In the genomic region with DNA sequence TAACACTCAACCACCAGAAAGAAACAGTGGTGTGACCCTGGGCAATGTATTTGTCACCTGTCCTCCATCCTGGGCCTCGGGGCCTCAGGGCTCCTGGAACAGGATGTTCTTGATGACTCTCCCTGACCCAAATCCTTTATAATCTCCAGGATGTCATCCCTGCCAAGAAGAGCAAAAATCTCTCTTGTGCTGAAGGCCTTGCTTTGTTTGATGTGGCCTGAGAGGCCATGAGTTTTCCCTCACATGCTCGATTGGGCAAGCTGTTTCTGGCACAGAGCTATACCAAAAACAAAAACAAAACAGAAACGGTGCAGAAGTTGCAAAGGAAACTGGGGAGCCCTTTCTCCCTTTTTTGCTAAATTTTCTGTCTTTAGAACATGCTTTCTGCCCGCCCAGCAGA, we compare ENCODE assay signal across 1 cellular context.
TF ChIP-seq lines count a peak whose summit lies in the region.

No MANE protein-coding gene starts in this region.

TF ChIP-seq in GM12878, 131 proteins besides CTCF, POLR2A, EP300 and RAD21 (continued from another document):
- TF ChIP-seq, protein P1, sequence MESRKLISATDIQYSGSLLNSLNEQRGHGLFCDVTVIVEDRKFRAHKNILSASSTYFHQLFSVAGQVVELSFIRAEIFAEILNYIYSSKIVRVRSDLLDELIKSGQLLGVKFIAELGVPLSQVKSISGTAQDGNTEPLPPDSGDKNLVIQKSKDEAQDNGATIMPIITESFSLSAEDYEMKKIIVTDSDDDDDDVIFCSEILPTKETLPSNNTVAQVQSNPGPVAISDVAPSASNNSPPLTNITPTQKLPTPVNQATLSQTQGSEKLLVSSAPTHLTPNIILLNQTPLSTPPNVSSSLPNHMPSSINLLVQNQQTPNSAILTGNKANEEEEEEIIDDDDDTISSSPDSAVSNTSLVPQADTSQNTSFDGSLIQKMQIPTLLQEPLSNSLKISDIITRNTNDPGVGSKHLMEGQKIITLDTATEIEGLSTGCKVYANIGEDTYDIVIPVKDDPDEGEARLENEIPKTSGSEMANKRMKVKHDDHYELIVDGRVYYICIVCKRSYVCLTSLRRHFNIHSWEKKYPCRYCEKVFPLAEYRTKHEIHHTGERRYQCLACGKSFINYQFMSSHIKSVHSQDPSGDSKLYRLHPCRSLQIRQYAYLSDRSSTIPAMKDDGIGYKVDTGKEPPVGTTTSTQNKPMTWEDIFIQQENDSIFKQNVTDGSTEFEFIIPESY (IDR thresholded peaks at IDR 0.05), result no peak
- TF ChIP-seq, protein P2, sequence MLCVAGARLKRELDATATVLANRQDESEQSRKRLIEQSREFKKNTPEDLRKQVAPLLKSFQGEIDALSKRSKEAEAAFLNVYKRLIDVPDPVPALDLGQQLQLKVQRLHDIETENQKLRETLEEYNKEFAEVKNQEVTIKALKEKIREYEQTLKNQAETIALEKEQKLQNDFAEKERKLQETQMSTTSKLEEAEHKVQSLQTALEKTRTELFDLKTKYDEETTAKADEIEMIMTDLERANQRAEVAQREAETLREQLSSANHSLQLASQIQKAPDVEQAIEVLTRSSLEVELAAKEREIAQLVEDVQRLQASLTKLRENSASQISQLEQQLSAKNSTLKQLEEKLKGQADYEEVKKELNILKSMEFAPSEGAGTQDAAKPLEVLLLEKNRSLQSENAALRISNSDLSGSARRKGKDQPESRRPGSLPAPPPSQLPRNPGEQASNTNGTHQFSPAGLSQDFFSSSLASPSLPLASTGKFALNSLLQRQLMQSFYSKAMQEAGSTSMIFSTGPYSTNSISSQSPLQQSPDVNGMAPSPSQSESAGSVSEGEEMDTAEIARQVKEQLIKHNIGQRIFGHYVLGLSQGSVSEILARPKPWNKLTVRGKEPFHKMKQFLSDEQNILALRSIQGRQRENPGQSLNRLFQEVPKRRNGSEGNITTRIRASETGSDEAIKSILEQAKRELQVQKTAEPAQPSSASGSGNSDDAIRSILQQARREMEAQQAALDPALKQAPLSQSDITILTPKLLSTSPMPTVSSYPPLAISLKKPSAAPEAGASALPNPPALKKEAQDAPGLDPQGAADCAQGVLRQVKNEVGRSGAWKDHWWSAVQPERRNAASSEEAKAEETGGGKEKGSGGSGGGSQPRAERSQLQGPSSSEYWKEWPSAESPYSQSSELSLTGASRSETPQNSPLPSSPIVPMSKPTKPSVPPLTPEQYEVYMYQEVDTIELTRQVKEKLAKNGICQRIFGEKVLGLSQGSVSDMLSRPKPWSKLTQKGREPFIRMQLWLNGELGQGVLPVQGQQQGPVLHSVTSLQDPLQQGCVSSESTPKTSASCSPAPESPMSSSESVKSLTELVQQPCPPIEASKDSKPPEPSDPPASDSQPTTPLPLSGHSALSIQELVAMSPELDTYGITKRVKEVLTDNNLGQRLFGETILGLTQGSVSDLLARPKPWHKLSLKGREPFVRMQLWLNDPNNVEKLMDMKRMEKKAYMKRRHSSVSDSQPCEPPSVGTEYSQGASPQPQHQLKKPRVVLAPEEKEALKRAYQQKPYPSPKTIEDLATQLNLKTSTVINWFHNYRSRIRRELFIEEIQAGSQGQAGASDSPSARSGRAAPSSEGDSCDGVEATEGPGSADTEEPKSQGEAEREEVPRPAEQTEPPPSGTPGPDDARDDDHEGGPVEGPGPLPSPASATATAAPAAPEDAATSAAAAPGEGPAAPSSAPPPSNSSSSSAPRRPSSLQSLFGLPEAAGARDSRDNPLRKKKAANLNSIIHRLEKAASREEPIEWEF (IDR thresholded peaks at IDR 0.05; ENCODE audit: insufficient replicate concordance, low read depth, low read length), result no peak
- TF ChIP-seq ZNF592 (IDR thresholded peaks at IDR 0.05) (no peak), ASH2L (IDR thresholded peaks at IDR 0.05; ENCODE audit: borderline replicate concordance, low read depth) (no peak), NR2C1 (IDR thresholded peaks at IDR 0.05) (no peak)
